ENCODE assay signal across 28 cellular contexts in the genomic region with DNA sequence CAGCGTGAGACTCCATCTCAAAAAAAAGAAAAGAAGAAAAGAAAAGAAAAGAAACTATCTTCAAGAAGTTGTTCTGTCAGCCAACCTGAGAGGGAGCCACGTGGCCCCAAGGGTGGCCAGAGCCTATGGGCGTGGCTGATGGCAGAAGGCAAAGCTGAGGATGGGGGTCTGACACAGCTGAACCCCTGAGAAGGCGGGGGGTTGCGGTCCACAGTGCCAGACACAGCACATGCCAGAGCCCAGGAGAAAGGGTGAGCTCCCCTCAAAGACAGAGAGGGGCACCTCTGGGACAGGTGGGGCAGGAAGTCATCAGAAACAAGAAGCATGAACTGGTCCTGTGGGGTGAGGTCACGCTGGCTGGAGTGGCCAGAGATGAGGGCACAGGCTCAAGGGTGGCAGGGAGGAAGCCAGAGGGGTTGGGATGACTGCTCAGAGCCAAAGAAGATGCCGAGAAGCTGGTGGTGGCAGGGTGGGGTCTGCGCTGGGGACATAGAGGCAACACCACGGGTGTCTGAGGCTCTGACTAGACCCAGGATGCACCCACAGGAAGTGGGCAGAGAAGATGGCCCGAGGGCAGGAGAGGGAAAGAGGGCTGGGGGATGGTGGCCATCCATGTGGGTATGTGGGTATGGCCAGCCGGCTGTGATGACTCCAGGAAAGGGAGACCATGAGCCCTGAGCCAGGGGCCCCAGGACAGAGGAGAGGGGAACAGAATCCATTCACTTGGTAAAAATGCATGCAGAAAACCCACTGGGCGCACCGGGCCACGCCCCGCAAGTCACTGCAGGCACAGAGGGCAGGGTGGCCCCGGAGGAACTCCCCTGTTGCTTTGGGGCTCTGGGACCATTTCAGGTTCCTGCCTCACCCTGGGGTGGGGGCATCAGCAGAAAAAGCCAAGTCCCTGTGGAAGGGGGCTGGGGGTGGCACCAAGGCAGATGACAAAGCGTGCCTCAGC. TPM values are rescaled to one million over a fixed set of nuclear protein-coding genes. Genes with fewer than 3 reads are reported as not detected.
DNase-seq lines count a peak whose midpoint lies in the region; ATAC-seq and TF ChIP-seq lines count a peak whose summit lies in the region.
"Had no signal": no experiment of that assay in that cellular context is flagged by ENCODE, and none has a peak within 500 bp of the region (broad histone marks: within the 10 kb centered on the region; RNA-seq: fewer than 3 reads in every experiment).

No MANE protein-coding gene starts in this region.

- no peak overlapping the region for H3K4me2 ChIP-seq in osteoblast (ENCODE audit: insufficient read depth, low read length)

- no peaks in the 10 kb centered on the region for H3K36me3 ChIP-seq in osteoblast (ENCODE audit: insufficient read depth, low read length)
- no peaks in the 10 kb centered on the region for H3K36me3 ChIP-seq in transverse colon
- H3K36me3 ChIP-seq: thoracic aorta had no signal

- H3K9me3 ChIP-seq in T-helper 17 cell (ENCODE audit: control insufficient read depth, low read length, poor library complexity, severe bottlenecking) (no peaks in the 10 kb centered on the region), osteoblast (ENCODE audit: low read depth, low read length) (peaks cover 4% of the 10 kb centered on the region), transverse colon (no peaks in the 10 kb centered on the region)
- H3K9me3 ChIP-seq: BE2C, thoracic aorta had no signal

- H3K36me3 Mint-ChIP-seq in activated naive CD4-positive, alpha-beta T cell treated with anti-CD3 and anti-CD28 coated beads, Interleukin-2, amount 10 ng/mL, durations not matched to agents 7 days and 5 days: peaks cover 2% of the 10 kb centered on the region
- peaks cover 7% of the 10 kb centered on the region for H3K36me3 Mint-ChIP-seq in T-helper 17 cell (ENCODE audit: low read depth)

- CTCF ChIA-PET in activated naive CD4-positive, alpha-beta T cell treated with anti-CD3 and anti-CD28 coated beads, Interleukin-2, amount 10 ng/mL, durations not matched to agents 7 days and 5 days (lab: Charles Lee): interaction anchor here (1.3 kb wide), 1 partner anchor 29 kb away, joined by 4 read pairs; no protein-coding TSS in a partner anchor

- intact Hi-C loops in transverse colon (cut with DNase I; ENCODE audit: low total_unique reads): no loop called here

- no peak overlapping the region for H3K27ac ChIP-seq in osteoblast (ENCODE audit: low read depth, low read length)
- no peak overlapping the region for H3K27ac ChIP-seq in transverse colon
- H3K27ac ChIP-seq: thoracic aorta had no signal

- ATAC-seq in T-helper 17 cell: no peak
- no peak for ATAC-seq in HG02610 (IDR thresholded peaks at IDR 0.05; ENCODE audit: unreplicated experiment)
- ATAC-seq: K562 had no signal

- H3K27ac Mint-ChIP-seq in activated naive CD4-positive, alpha-beta T cell treated with anti-CD3 and anti-CD28 coated beads, Interleukin-2, amount 10 ng/mL, durations not matched to agents 7 days and 5 days: no peak overlapping the region
- no peak overlapping the region for H3K27ac Mint-ChIP-seq in T-helper 17 cell

- no peak overlapping the region for H2AFZ ChIP-seq in osteoblast (ENCODE audit: low read length)

- WGBS in transverse colon (ENCODE audit: low coverage in 1 of 2), 2 donors: 67 to 82% methylated on average over 5 to 17 of the region's 17 CpGs

- in situ Hi-C loops in transverse colon (cut with MboI; ENCODE audit: low pct_ligation_motif_present in 1 of 4, low pct_unique_long_range_greater_than_20kb in 1 of 4, low sequenced_read_pairs in 3 of 4): no loop called here

- H3K4me3 ChIP-seq in osteoblast (ENCODE audit: insufficient read depth, low read length) (no peak overlapping the region), transverse colon (no peak overlapping the region)
- H3K4me3 ChIP-seq: HAP-1, K562, thoracic aorta had no signal

- TF ChIP-seq CTCF in osteoblast (IDR thresholded peaks at IDR 0.05; ENCODE audit: extremely low read depth, low read depth, low read length) (no peak), transverse colon (IDR thresholded peaks at IDR 0.05) (no peak)

- no peaks in the 10 kb centered on the region for H3K4me1 Mint-ChIP-seq in activated naive CD4-positive, alpha-beta T cell treated with anti-CD3 and anti-CD28 coated beads, Interleukin-2, amount 10 ng/mL, durations not matched to agents 7 days and 5 days
- peaks cover 2% of the 10 kb centered on the region for H3K4me1 Mint-ChIP-seq in T-helper 17 cell
- H3K4me1 Mint-ChIP-seq: neural crest cell had no signal

- no peak overlapping the region for H3K4me3 Mint-ChIP-seq in activated naive CD4-positive, alpha-beta T cell treated with anti-CD3 and anti-CD28 coated beads, Interleukin-2, amount 10 ng/mL, durations not matched to agents 7 days and 5 days
- H3K4me3 Mint-ChIP-seq in T-helper 17 cell: peak overlapping the region; percentile 54
- H3K4me3 Mint-ChIP-seq: brain, neural crest cell had no signal

- H3K4me1 ChIP-seq in osteoblast (ENCODE audit: insufficient read depth, low read length) (no peaks in the 10 kb centered on the region), transverse colon (no peaks in the 10 kb centered on the region)
- H3K4me1 ChIP-seq: BE2C, HAP-1 had no signal

- DNase-seq in activated naive CD4-positive, alpha-beta T cell treated with anti-CD3 and anti-CD28 coated beads, Interleukin-2, amount 10 ng/mL, durations not matched to agents 7 days and 5 days: peak; percentile 11
- DNase-seq in activated naive CD4-positive, alpha-beta T cell treated with anti-CD3 and anti-CD28 coated beads, Interleukin-2, amount 50 U/mL, for 16 hours: no peak
- DNase-seq in T-helper 17 cell (no peak), osteoblast (ENCODE audit: insufficient read length, low spot score, missing footprints) (peak; percentile 73), transverse colon (peak; percentile 3), kidney tubule cell (ENCODE audit: low spot score) (no peak), Ammon's horn (ENCODE audit: low spot score) (no peak)
- DNase-seq: activated CD4-positive, alpha-beta T cell treated with anti-CD3 and anti-CD28 coated beads, Interleukin-2, amount 50 U/mL, for 1 hour; BE2C; DMS53; NCI-H1105; NCI-H1930; NCI-H524 treated with DMSO at 0.1 percent for 48 hours; stimulated activated CD4-positive, alpha-beta T cell treated with anti-CD3 and anti-CD28 coated beads, Interleukin-15, amount 100 ng/mL, for 24 hours; stimulated activated naive CD4-positive, alpha-beta T cell treated with Interleukin-2 at 50 U/mL for 16 hours; SW 1271; T1000 had no signal

- H3K27me3 Mint-ChIP-seq in activated naive CD4-positive, alpha-beta T cell treated with anti-CD3 and anti-CD28 coated beads, Interleukin-2, amount 10 ng/mL, durations not matched to agents 7 days and 5 days: peaks cover 28% of the 10 kb centered on the region
- peaks cover 16% of the 10 kb centered on the region for H3K27me3 Mint-ChIP-seq in T-helper 17 cell

- TF ChIP-seq POLR2A in transverse colon (IDR thresholded peaks at IDR 0.05): no peak

- TF ChIP-seq EP300 in transverse colon (IDR thresholded peaks at IDR 0.05; ENCODE audit: low read depth): no peak

- H3K79me2 ChIP-seq in osteoblast (ENCODE audit: insufficient read depth, low read length): no peaks in the 10 kb centered on the region

- peaks cover 4% of the 10 kb centered on the region for H3K27me3 ChIP-seq in osteoblast (ENCODE audit: insufficient read depth, low read length)
- peaks cover 10% of the 10 kb centered on the region for H3K27me3 ChIP-seq in transverse colon
- H3K27me3 ChIP-seq: BE2C had no signal

- H3K9me3 Mint-ChIP-seq in activated naive CD4-positive, alpha-beta T cell treated with anti-CD3 and anti-CD28 coated beads, Interleukin-2, amount 10 ng/mL, durations not matched to agents 7 days and 5 days: peaks cover 17% of the 10 kb centered on the region

- no peaks in the 10 kb centered on the region for H4K20me1 ChIP-seq in osteoblast (ENCODE audit: insufficient read depth, low read length)

RNA-seq across cellular contexts. Expression of a gene that starts 8.4 kb away (rescaled TPM):
- total RNA-seq in T-helper 17 cell (under 1 TPM in 1 of 2 donors, not detected in 1; 0.18 TPM), osteoblast (under 0.01 TPM in 1 of 2 replicates, not detected in the other), transverse colon (1 to 10 TPM in 3 of 4 donors, under 1 TPM in 1; 0.40 to 3.4 (median 2.9) TPM)
- total RNA-seq: M059J had no signal

RNA-seq across cellular contexts. Expression of a gene that starts 57.0 kb away (rescaled TPM):
- total RNA-seq in T-helper 17 cell (not detected), osteoblast (not detected in 2 replicates), transverse colon (1 to 10 TPM in 1 of 4 donors, under 1 TPM in 2, not detected in 1; 0.32 to 2.2 (median 0.82) TPM)
- total RNA-seq: A673, cerebellum, G401, HT1080, M059J, neural crest cell, thoracic aorta had no signal

Comparison
In these comparisons a context has a peak if more than half of its experiments do, and no peak if none do; other contexts are left out.
1. DNase-seq: peak in activated naive CD4-positive, alpha-beta T cell treated with anti-CD3 and anti-CD28 coated beads, Interleukin-2, amount 10 ng/mL, durations not matched to agents 7 days and 5 days (single experiment), osteoblast (single experiment) and transverse colon (single experiment); none in activated naive CD4-positive, alpha-beta T cell treated with anti-CD3 and anti-CD28 coated beads, Interleukin-2, amount 50 U/mL, for 16 hours (single experiment), T-helper 17 cell (0 of 3), kidney tubule cell (single experiment) and Ammon's horn (single experiment).